ENCODE assay signal across 20 cellular contexts in genomic region chr17:4587195-4587594, GRCh38. TPM values are rescaled to one million over a fixed set of nuclear protein-coding genes. Genes with fewer than 3 reads are reported as not detected.
"Had no signal": no experiment of that assay in that cellular context is flagged by ENCODE, and none has a peak within 500 bp of the region (broad histone marks: within the 10 kb centered on the region; RNA-seq: fewer than 3 reads in every experiment).

No MANE protein-coding gene starts in this region.

- DNase-seq: activated CD4-positive, alpha-beta T cell treated with anti-CD3 and anti-CD28 coated beads, Interleukin-2, amount 50 U/mL, for 1 hour; activated naive CD4-positive, alpha-beta T cell treated with anti-CD3 and anti-CD28 coated beads for 36 hours; activated naive CD8-positive, alpha-beta T cell treated with anti-CD3 and anti-CD28 coated beads, Interleukin-2, amount 50 U/mL, for 24 hours; immature natural killer cell; natural killer cell; occipital lobe; right lobe of liver; stimulated activated CD4-positive, alpha-beta T cell treated with anti-CD3 and anti-CD28 coated beads, Interleukin-1b, Interleukin-23, amount 100 ng/mL, for 48 hours; T-cell; T1000; uterus had no signal

- H3K36me3 ChIP-seq: right lobe of liver, thoracic aorta, uterus had no signal

- H3K4me3 ChIP-seq: right lobe of liver, SK-N-MC, thoracic aorta, uterus had no signal

- H3K27me3 ChIP-seq: uterus had no signal

- H3K9me3 ChIP-seq: right lobe of liver, thoracic aorta, uterus had no signal

- ATAC-seq: activated CD4-positive, CD25-positive, alpha-beta regulatory T cell treated with anti-CD3 and anti-CD28 coated beads, Interleukin-2, amount 50 U/mL, for 24 hours; activated naive CD8-positive, alpha-beta T cell treated with anti-CD3 and anti-CD28 coated beads, Interleukin-2, amount 50 U/mL, for 24 hours; activated T-helper 17 cell treated with anti-CD3 and anti-CD28 coated beads, Interleukin-2, amount 50 U/mL, for 72 hours; natural killer cell; T-cell had no signal

- H3K27ac ChIP-seq: right lobe of liver, SK-N-MC, thoracic aorta had no signal

RNA-seq across cellular contexts. Expression of gene SMTNL2, which starts 2.9 kb away (rescaled TPM):
- total RNA-seq: activated CD8-positive, alpha-beta memory T cell treated with anti-CD3 and anti-CD28 coated beads for 36 hours; activated naive CD4-positive, alpha-beta T cell treated with anti-CD3 and anti-CD28 coated beads for 36 hours; activated T-helper 17 cell treated with anti-CD3 and anti-CD28 coated beads, Interleukin-2, amount 50 U/mL, for 72 hours; glomerular endothelial cell; left lobe of liver; natural killer cell; T-cell had no signal
- polyA plus RNA-seq: aorta, immature natural killer cell had no signal

RNA-seq across cellular contexts. Expression of gene GGT6, which starts 26.8 kb away (rescaled TPM):
- total RNA-seq: activated CD8-positive, alpha-beta memory T cell treated with anti-CD3 and anti-CD28 coated beads for 36 hours; activated naive CD4-positive, alpha-beta T cell treated with anti-CD3 and anti-CD28 coated beads for 36 hours; activated T-helper 17 cell treated with anti-CD3 and anti-CD28 coated beads, Interleukin-2, amount 50 U/mL, for 72 hours; aorta; glomerular endothelial cell; natural killer cell; occipital lobe; progenitor cell of endocrine pancreas; T-cell; thoracic aorta had no signal
- polyA plus RNA-seq: immature natural killer cell had no signal

RNA-seq across cellular contexts. Expression of gene ALOX15, which starts 54.3 kb away (rescaled TPM):
- total RNA-seq: activated CD8-positive, alpha-beta memory T cell treated with anti-CD3 and anti-CD28 coated beads for 36 hours; activated naive CD4-positive, alpha-beta T cell treated with anti-CD3 and anti-CD28 coated beads for 36 hours; aorta; glomerular endothelial cell; natural killer cell; occipital lobe; thoracic aorta had no signal
- polyA plus RNA-seq: aorta, immature natural killer cell had no signal
